In genomic region chr11:1488575-1489180, GRCh38 we compare ENCODE assay signal across 24 cellular contexts. TPM values are rescaled to one million over a fixed set of nuclear protein-coding genes. Genes with fewer than 3 reads are reported as not detected.
DNase-seq lines count a peak whose midpoint lies in the region; ATAC-seq, FAIRE-seq and TF ChIP-seq lines count a peak whose summit lies in the region.
"Had no signal": no experiment of that assay in that cellular context is flagged by ENCODE, and none has a peak within 500 bp of the region (broad histone marks: within the 10 kb centered on the region; RNA-seq: fewer than 3 reads in every experiment).

No MANE protein-coding gene starts in this region.

- POLR2A ChIA-PET in HepG2 (lab: Yijun Ruan, JAX), result no interaction called here

- TF ChIP-seq EP300 in HepG2 (IDR thresholded peaks at IDR 0.05; ENCODE audit: low read depth in 2 of 2, low read length in 2 of 2), result no peak
- TF ChIP-seq EP300 in HepG2 (CRISPR knock-in tag; IDR thresholded peaks at IDR 0.05; ENCODE audit: borderline replicate concordance), result no peak

- peaks cover 12% of the 10 kb centered on the region; the same call in 1 of the 2 replicates for H4K20me1 ChIP-seq in HepG2 (ENCODE audit: insufficient read depth, low read length)

- CTCF ChIA-PET in HepG2 (lab: Yijun Ruan, JAX; ENCODE audit: low intra/inter-chr PET ratio, low total read pairs), result no interaction called here
- CTCF ChIA-PET in activated CD8-positive, alpha-beta memory T cell treated with anti-CD3 and anti-CD28 coated beads, Interleukin-2, amount 10 ng/mL, durations not matched to agents 7 days and 5 days (lab: Charles Lee), result interaction anchor here (0.8 kb wide), 1 partner anchor 86 kb away, joined by 3 read pairs; no protein-coding TSS in a partner anchor

- H3K9me3 Mint-ChIP-seq in activated CD8-positive, alpha-beta memory T cell treated with anti-CD3 and anti-CD28 coated beads, Interleukin-2, amount 10 ng/mL, durations not matched to agents 7 days and 5 days (ENCODE audit: low read depth), result no peaks in the 10 kb centered on the region
- H3K9me3 Mint-ChIP-seq: activated B cell treated with CpG ODN at 0.5 μM for 24 hours; CD8-positive, alpha-beta T cell had no signal

- no peaks in the 10 kb centered on the region for H3K27me3 ChIP-seq in right lobe of liver
- H3K27me3 ChIP-seq in HepG2 (ENCODE audit: control insufficient read depth in 1 of 2, insufficient read depth in 2 of 2, low read length in 2 of 2), result no peaks in the 10 kb centered on the region
- no peaks in the 10 kb centered on the region for H3K27me3 ChIP-seq in aorta (ENCODE audit: control insufficient read depth in 1 of 2, insufficient read depth in 2 of 2, low read length in 1 of 2)

- H3K27ac Mint-ChIP-seq in activated CD8-positive, alpha-beta memory T cell treated with anti-CD3 and anti-CD28 coated beads, Interleukin-2, amount 10 ng/mL, durations not matched to agents 7 days and 5 days, result no peak overlapping the region
- H3K27ac Mint-ChIP-seq: activated B cell treated with CpG ODN at 0.5 μM for 24 hours; CD8-positive, alpha-beta T cell had no signal

- TF ChIP-seq RAD21 in HepG2 (CRISPR knock-in tag; IDR thresholded peaks at IDR 0.05), result no peak

- no peaks in the 10 kb centered on the region for H3K27me3 Mint-ChIP-seq in activated CD8-positive, alpha-beta memory T cell treated with anti-CD3 and anti-CD28 coated beads, Interleukin-2, amount 10 ng/mL, durations not matched to agents 7 days and 5 days
- H3K27me3 Mint-ChIP-seq: activated B cell treated with CpG ODN at 0.5 μM for 24 hours had no signal

- H3K36me3 Mint-ChIP-seq in activated CD8-positive, alpha-beta memory T cell treated with anti-CD3 and anti-CD28 coated beads, Interleukin-2, amount 10 ng/mL, durations not matched to agents 7 days and 5 days, result no peaks in the 10 kb centered on the region

- no peak overlapping the region for H2AFZ ChIP-seq in HepG2 (ENCODE audit: low read length)

- H3K4me2 ChIP-seq in HepG2 (ENCODE audit: low read depth, low read length), result no peak overlapping the region

- in situ Hi-C loops in HepG2 (cut with HindIII; ENCODE audit: extremely low pct_ligation_motif_present, low pct_unique_long_range_greater_than_20kb), result no loop called here

- TF ChIP-seq CTCF in right lobe of liver (IDR thresholded peaks at IDR 0.05) (no peak), HepG2 (CRISPR knock-in tag; IDR thresholded peaks at IDR 0.05) (no peak)

- H3K4me3 Mint-ChIP-seq in activated CD8-positive, alpha-beta memory T cell treated with anti-CD3 and anti-CD28 coated beads, Interleukin-2, amount 10 ng/mL, durations not matched to agents 7 days and 5 days, result no peak overlapping the region
- H3K4me3 Mint-ChIP-seq: activated B cell treated with CpG ODN at 0.5 μM for 24 hours; CD8-positive, alpha-beta T cell had no signal

- TF ChIP-seq POLR2A in right lobe of liver (IDR thresholded peaks at IDR 0.05) (no peak), HepG2 (IDR thresholded peaks at IDR 0.05; ENCODE audit: insufficient read depth in 1 of 2, low read depth in 2 of 2, low read length in 2 of 2) (no peak), erythroblast (IDR thresholded peaks at IDR 0.05; ENCODE audit: low read length) (no peak)

- ATAC-seq in right lobe of liver (peak; percentile 5 to 38 (median 24)), HepG2 (no peak), left ventricle myocardium superior (no peak), aorta (ENCODE audit: low FRiP score) (no peak), GM19397 (IDR thresholded peaks at IDR 0.05; ENCODE audit: unreplicated experiment) (no peak)
- no peak for ATAC-seq in activated CD8-positive, alpha-beta memory T cell treated with anti-CD3 and anti-CD28 coated beads, Interleukin-2, amount 10 ng/mL, durations not matched to agents 7 days and 5 days
- ATAC-seq: CD8-positive, alpha-beta T cell; stimulated activated naive CD8-positive, alpha-beta T cell treated with anti-CD3 and anti-CD28 coated beads, Interleukin-15, Interleukin-2, amounts not matched to agents 100 U/mL and 50 U/mL, for 24 hours had no signal

- H3K4me1 ChIP-seq in right lobe of liver (peaks cover 0 to 2% (median 0%) of the 10 kb centered on the region in 4 donors), HepG2 (ENCODE audit: insufficient read depth, low read length) (no peaks in the 10 kb centered on the region), aorta (ENCODE audit: control insufficient read depth in 1 of 2, insufficient read depth in 2 of 2, low read length in 2 of 2) (no peaks in the 10 kb centered on the region)

- no peak overlapping the region for H3K4me3 ChIP-seq in right lobe of liver
- H3K4me3 ChIP-seq in HepG2 (replicated peaks in 1 of 3; ENCODE audit: insufficient read depth in 1 of 3, low read depth in 2 of 3, low read length in 3 of 3), result no peak overlapping the region
- H3K4me3 ChIP-seq in aorta (ENCODE audit: low read length in 2 of 2), result no peak overlapping the region

- peak in 2 of 3 donors; percentile 33 to 38 for DNase-seq in right lobe of liver
- no peak for DNase-seq in HepG2 (ENCODE audit: low spot score)
- DNase-seq in left ventricle myocardium superior, result peak; percentile 25
- peak; percentile 31 for DNase-seq in posterior vena cava (ENCODE audit: low spot score)
- DNase-seq in aorta, result peak; percentile 39 to 74
- DNase-seq in activated CD8-positive, alpha-beta memory T cell treated with anti-CD3 and anti-CD28 coated beads, Interleukin-2, amount 10 ng/mL, durations not matched to agents 7 days and 5 days, result no peak
- DNase-seq in erythroblast (lab: John Stamatoyannopoulos, UW), result no peak
- DNase-seq: activated B cell treated with CpG ODN at 0.5 μM for 24 hours; activated CD4-positive, alpha-beta T cell treated with anti-CD3 and anti-CD28 coated beads, Interleukin-2, amount 50 U/mL, for 48 hours; central memory CD4-positive, alpha-beta T cell; IMR-90; mesenchymal stem cell; NCI-H1105; NCI-H2029; NCI-H226; NCI-H82; occipital lobe; retina; stimulated activated CD4-positive, alpha-beta T cell treated with anti-CD3 and anti-CD28 coated beads, Interleukin-4, amount 100 ng/mL, for 4 hours; stimulated activated naive CD8-positive, alpha-beta T cell treated with anti-CD3 and anti-CD28 coated beads, Interleukin-15, Interleukin-2, amounts not matched to agents 100 U/mL and 50 U/mL, for 24 hours; T-helper 9 cell; trophoblast cell had no signal

- peaks cover 5% of the 10 kb centered on the region for H3K4me1 Mint-ChIP-seq in activated CD8-positive, alpha-beta memory T cell treated with anti-CD3 and anti-CD28 coated beads, Interleukin-2, amount 10 ng/mL, durations not matched to agents 7 days and 5 days

- intact Hi-C loops in right lobe of liver (cut with DNase I), result no loop called here
- intact Hi-C loops in HepG2 (cut with micrococcal nuclease; ENCODE audit: unreplicated experiment), result no loop called here
- intact Hi-C loops in left ventricle myocardium superior (cut with micrococcal nuclease), result no loop called here
- intact Hi-C loops in posterior vena cava (cut with DNase I), result no loop called here
- intact Hi-C loops in aorta (cut with DNase I), result loop anchor here in 1 of 2 donors (10.0 kb wide), 1 partner anchor 214 kb away; no protein-coding TSS in a partner anchor

- H3K9me3 ChIP-seq in right lobe of liver, result no peaks in the 10 kb centered on the region
- H3K9me3 ChIP-seq in HepG2 (ENCODE audit: low read length), result no peaks in the 10 kb centered on the region
- no peaks in the 10 kb centered on the region for H3K9me3 ChIP-seq in aorta (ENCODE audit: control insufficient read depth, low read length)

- H3K9ac ChIP-seq in HepG2 (ENCODE audit: insufficient read depth, low read depth, low read length), result no peak overlapping the region

- peaks cover 3% of the 10 kb centered on the region for H3K79me2 ChIP-seq in HepG2 (ENCODE audit: insufficient read depth, low read length)

- BruUV-seq in HepG2 (replicated peaks; lab: Mats Ljungman, UMichigan), result no TSS peak

- no peak overlapping the region for H3K27ac ChIP-seq in right lobe of liver
- no peak overlapping the region for H3K27ac ChIP-seq in HepG2 (ENCODE audit: extremely low read length, insufficient read depth, low read length)
- H3K27ac ChIP-seq in aorta (ENCODE audit: low read depth in 1 of 2, low read length in 2 of 2), result no peak overlapping the region

- no peaks in the 10 kb centered on the region for H3K36me3 ChIP-seq in right lobe of liver
- no peaks in the 10 kb centered on the region for H3K36me3 ChIP-seq in HepG2 (replicated peaks in 1 of 2; ENCODE audit: control insufficient read depth in 1 of 2, insufficient read depth in 2 of 2, low read length in 2 of 2)
- H3K36me3 ChIP-seq in aorta (ENCODE audit: control insufficient read depth in 1 of 2, insufficient read depth in 2 of 2, low read length in 1 of 2), result no peaks in the 10 kb centered on the region

- no peak for FAIRE-seq in HepG2 (lab: Jason Lieb, UNC)

- 100% methylated on average over 2 of the region's 20 CpGs for WGBS in right lobe of liver (ENCODE audit: insufficient coverage, low coverage, low lambda C conversion rate, missing lambda C conversion rate)
- 89% methylated on average over 18 of the region's 20 CpGs for WGBS in HepG2 (ENCODE audit: low lambda C conversion rate)
- WGBS in aorta, 2 donors, result 77 to 85% methylated on average over 20 of the region's 20 CpGs

RNA-seq across cellular contexts. Expression of gene MOB2, which starts 2.1 kb away (rescaled TPM):
- total RNA-seq in right lobe of liver, result 10 to 100 TPM in 5 of 6 experiments, 1 to 10 TPM in 1; 8.5 to 17.0 (median 14.1) TPM
- 21.8 and 22.3 TPM in 2 replicates for total RNA-seq in HepG2 (2016; rRNA removed; fragmentation: Illumina TruSeq; extraction: Trizol)
- 10.4 and 12.3 TPM in 2 replicates for total RNA-seq in HepG2 (2016; cell fraction: cytosol; rRNA removed; fragmentation: Illumina TruSeq; extraction: Trizol; ENCODE audit: low read depth)
- 21.2 and 23.8 TPM in 2 replicates for total RNA-seq in HepG2 (2016; cell fraction: insoluble cytoplasmic fraction; rRNA removed; fragmentation: Illumina TruSeq; extraction: Trizol)
- 16.9 and 20.1 TPM in 2 replicates for total RNA-seq in HepG2 (2016; cell fraction: membrane; rRNA removed; fragmentation: Illumina TruSeq; extraction: Trizol)
- 12.2 and 12.9 TPM in 2 replicates for total RNA-seq in HepG2 (2016; cell fraction: nucleus; rRNA removed; fragmentation: Illumina TruSeq; extraction: Trizol)
- 27.7 and 37.6 TPM in 2 replicates for polyA plus RNA-seq in HepG2 (2011; rRNA removed)
- 24.6 and 33.1 TPM in 2 replicates for polyA plus RNA-seq in HepG2 (2011; cell fraction: cytosol; rRNA removed)
- polyA plus RNA-seq in HepG2 (2011; cell fraction: nucleus; rRNA removed), result 72.4 and 74.8 TPM in 2 replicates
- polyA plus RNA-seq in HepG2 (2012), result 15.8 and 25.3 TPM in 2 replicates
- 8.6 and 10.0 TPM in 2 replicates for polyA plus RNA-seq in HepG2 (2016; cell fraction: cytosol; fragmentation: Illumina TruSeq; extraction: Trizol; ENCODE audit: low read depth)
- polyA plus RNA-seq in HepG2 (2016; cell fraction: insoluble cytoplasmic fraction; fragmentation: Illumina TruSeq; extraction: Trizol; ENCODE audit: low read depth), result 23.8 and 24.4 TPM in 2 replicates
- 15.0 and 16.7 TPM in 2 replicates for polyA plus RNA-seq in HepG2 (2016; cell fraction: membrane; fragmentation: Illumina TruSeq; extraction: Trizol; ENCODE audit: low read depth)
- polyA plus RNA-seq in HepG2 (2016; cell fraction: nucleus; fragmentation: Illumina TruSeq; extraction: Trizol; ENCODE audit: insufficient read depth, low read depth), result 23.4 and 24.8 TPM in 2 replicates
- polyA minus RNA-seq in HepG2 (2011; rRNA and poly(A)+ RNA removed; ENCODE audit: low replicate concordance), result 21.3 and 36.0 TPM in 2 replicates
- polyA minus RNA-seq in HepG2 (2011; cell fraction: cytosol; rRNA and poly(A)+ RNA removed), result 7.4 and 16.7 TPM in 2 replicates
- polyA minus RNA-seq in HepG2 (2011; cell fraction: nucleus; rRNA and poly(A)+ RNA removed), result 8.7 and 9.8 TPM in 2 replicates
- 52.8 TPM for total RNA-seq in left ventricle myocardium superior
- total RNA-seq in posterior vena cava, result 10 to 100 TPM; 47.5 to 57.2 TPM
- total RNA-seq in aorta, result 10 to 100 TPM; 51.3 to 65.8 TPM
- 100 to 1,000 TPM in 1 of 2 donors, 10 to 100 TPM in 1; 32.4 to 104 TPM for polyA plus RNA-seq in aorta
- total RNA-seq in activated CD8-positive, alpha-beta memory T cell treated with anti-CD3 and anti-CD28 coated beads, Interleukin-2, amount 10 ng/mL, durations not matched to agents 7 days and 5 days, result 10 to 100 TPM; 34.1 to 34.7 TPM

Comparison
In these comparisons a context has a peak if more than half of its experiments do, and no peak if none do; other contexts are left out.
1. ATAC-seq: peak in right lobe of liver (4 of 4); none in HepG2 (single experiment), left ventricle myocardium superior (single experiment), aorta (single experiment), GM19397 (single experiment) and activated CD8-positive, alpha-beta memory T cell treated with anti-CD3 and anti-CD28 coated beads, Interleukin-2, amount 10 ng/mL, durations not matched to agents 7 days and 5 days (single experiment).
2. DNase-seq: peak in right lobe of liver (2 of 3), left ventricle myocardium superior (single experiment), posterior vena cava (single experiment) and aorta (2 of 2); none in HepG2 (single experiment), activated CD8-positive, alpha-beta memory T cell treated with anti-CD3 and anti-CD28 coated beads, Interleukin-2, amount 10 ng/mL, durations not matched to agents 7 days and 5 days (single experiment) and erythroblast (0 of 2).